27 cellular contexts compared by ENCODE assay signal in the genomic region with DNA sequence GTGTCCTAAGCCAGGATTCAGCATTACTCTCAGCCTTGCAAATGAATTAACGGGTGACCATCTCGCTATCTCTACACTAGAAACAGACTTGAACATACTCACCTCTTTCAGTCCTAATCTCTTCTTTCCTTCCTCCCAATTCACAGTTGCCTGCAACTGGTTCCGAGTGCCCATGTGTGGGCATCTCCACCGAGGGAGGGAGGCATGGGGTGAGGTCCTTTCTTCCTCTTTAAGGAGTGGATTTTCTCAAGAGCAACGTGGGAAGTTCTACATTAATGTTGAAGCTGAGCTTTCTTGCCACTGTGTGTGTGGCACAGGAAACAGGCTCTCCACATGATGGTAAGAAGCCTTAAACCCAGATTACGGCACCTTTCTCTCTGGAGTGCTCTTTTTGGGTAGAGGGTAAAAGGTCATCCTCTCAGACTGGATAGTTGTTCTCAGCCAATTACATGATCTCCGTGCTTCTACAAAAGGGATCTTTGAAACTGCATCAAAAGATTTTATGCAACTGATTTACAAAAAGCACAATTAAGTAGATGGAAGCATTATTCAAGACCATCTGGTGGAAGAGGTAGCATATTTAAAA.
"Had no signal": no experiment of that assay in that cellular context is flagged by ENCODE, and none has a peak within 500 bp of the region (broad histone marks: within the 10 kb centered on the region; RNA-seq: fewer than 3 reads in every experiment).

No MANE protein-coding gene starts in this region.

- H3K4me1 Mint-ChIP-seq: stimulated activated effector memory CD8-positive, alpha-beta T cell treated with anti-CD3 and anti-CD28 coated beads, Interleukin-12 subunit alpha, Interleukin-12 subunit beta, amount 100 ng/mL, for 72 hours had no signal

- ATAC-seq: left colon; lower lobe of right lung; naive thymus-derived CD8-positive, alpha-beta T cell; psoas muscle; stimulated activated effector memory CD8-positive, alpha-beta T cell treated with anti-CD3 and anti-CD28 coated beads, Interleukin-12 subunit alpha, Interleukin-12 subunit beta, amount 100 ng/mL, for 72 hours had no signal

- H3K27me3 ChIP-seq: esophagus squamous epithelium, ovary, sigmoid colon, stomach, thyroid gland, vagina had no signal

- H3K4me3 Mint-ChIP-seq: naive thymus-derived CD8-positive, alpha-beta T cell; nephron progenitor cell; stimulated activated effector memory CD8-positive, alpha-beta T cell treated with anti-CD3 and anti-CD28 coated beads, Interleukin-12 subunit alpha, Interleukin-12 subunit beta, amount 100 ng/mL, for 72 hours had no signal

- H3K4me3 ChIP-seq: esophagus squamous epithelium, heart right ventricle, lower lobe of right lung, ovary, psoas muscle, sigmoid colon, stomach, thyroid gland, vagina had no signal

- DNase-seq: dermis blood vessel endothelial cell; effector memory CD4-positive, alpha-beta T cell; esophagus squamous epithelium; foreskin melanocyte; glutamatergic neuron; heart right ventricle; hippocampal formation; left colon; left ventricle myocardium superior; lower lobe of right lung; naive thymus-derived CD8-positive, alpha-beta T cell; nephron progenitor cell; occipital lobe; ovary; posterior cingulate gyrus; psoas muscle; right cardiac atrium; sigmoid colon; stimulated activated CD4-positive, alpha-beta T cell treated with anti-CD3 and anti-CD28 coated beads, Interleukin-2, amount 100 ng/mL, for 24 hours; stimulated activated CD4-positive, alpha-beta T cell treated with anti-CD3 and anti-CD28 coated beads, Interleukin-4, amount 100 ng/mL, for 24 hours; stimulated activated naive CD4-positive, alpha-beta T cell treated with Interleukin-2 at 50 U/mL for 16 hours; stomach; thyroid gland; trophoblast cell had no signal

- FAIRE-seq: islet of Langerhans had no signal

- H3K27ac ChIP-seq: esophagus squamous epithelium, heart right ventricle, lower lobe of right lung, ovary, psoas muscle, sigmoid colon, stomach, thyroid gland, vagina had no signal

- H3K9me3 Mint-ChIP-seq: naive thymus-derived CD8-positive, alpha-beta T cell had no signal

- H3K36me3 Mint-ChIP-seq: stimulated activated effector memory CD8-positive, alpha-beta T cell treated with anti-CD3 and anti-CD28 coated beads, Interleukin-12 subunit alpha, Interleukin-12 subunit beta, amount 100 ng/mL, for 72 hours had no signal

- H3K9me3 ChIP-seq: esophagus squamous epithelium, lower lobe of right lung, ovary, psoas muscle, sigmoid colon, stomach, thyroid gland, vagina had no signal

- H3K27ac Mint-ChIP-seq: naive thymus-derived CD8-positive, alpha-beta T cell; nephron progenitor cell; stimulated activated effector memory CD8-positive, alpha-beta T cell treated with anti-CD3 and anti-CD28 coated beads, Interleukin-12 subunit alpha, Interleukin-12 subunit beta, amount 100 ng/mL, for 72 hours had no signal

- H3K4me1 ChIP-seq: thyroid gland, vagina had no signal

- H3K36me3 ChIP-seq: esophagus squamous epithelium, heart right ventricle, lower lobe of right lung, ovary, sigmoid colon, stomach, thyroid gland, vagina had no signal
